Comparison of ENCODE assay signal across 17 cellular contexts in the genomic region with DNA sequence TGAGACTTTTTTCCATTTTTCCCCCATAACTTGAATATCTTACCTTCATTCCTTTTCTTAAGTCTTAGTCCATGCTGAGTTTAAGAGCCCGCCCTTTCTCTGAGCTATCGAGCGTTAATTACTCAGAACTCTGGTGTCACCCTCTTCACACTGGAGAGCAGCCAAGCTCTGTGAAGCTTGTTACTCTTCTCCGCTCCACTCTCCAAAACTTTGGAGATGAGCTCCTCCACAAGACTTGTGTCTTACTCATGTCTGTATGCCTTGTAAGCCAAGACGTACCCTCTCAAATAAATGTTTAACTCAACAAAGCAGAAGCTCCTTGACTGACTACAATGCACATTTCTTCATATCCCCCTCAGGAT. TPM values are rescaled to one million over a fixed set of nuclear protein-coding genes. Genes with fewer than 3 reads are reported as not detected.
DNase-seq lines count a peak whose midpoint lies in the region; ATAC-seq and TF ChIP-seq lines count a peak whose summit lies in the region.
"Had no signal": no experiment of that assay in that cellular context is flagged by ENCODE, and none has a peak within 500 bp of the region (broad histone marks: within the 10 kb centered on the region; RNA-seq: fewer than 3 reads in every experiment).

No MANE protein-coding gene starts in this region.

- intact Hi-C loops in activated naive CD4-positive, alpha-beta T cell treated with anti-CD3 and anti-CD28 coated beads for 36 hours (cut with micrococcal nuclease), result loop anchor here (2.0 kb wide), 1 partner anchor 14 kb away; no protein-coding TSS in a partner anchor

- CTCF ChIA-PET in activated naive CD4-positive, alpha-beta T cell treated with anti-CD3 and anti-CD28 coated beads for 36 hours (lab: Charles Lee), result interaction anchor here (0.5 kb wide), 1 partner anchor 16 kb away, joined by 3 read pairs; no protein-coding TSS in a partner anchor

- peaks cover 33% of the 10 kb centered on the region for H3K4me1 Mint-ChIP-seq in activated naive CD4-positive, alpha-beta T cell treated with anti-CD3 and anti-CD28 coated beads, Interleukin-2, amount 50 U/mL, for 24 hours
- H3K4me1 Mint-ChIP-seq in activated naive CD4-positive, alpha-beta T cell treated with anti-CD3 and anti-CD28 coated beads for 36 hours (ENCODE audit: low read depth), result peaks cover 19% of the 10 kb centered on the region
- peaks cover 3 to 9% of the 10 kb centered on the region in 2 donors for H3K4me1 Mint-ChIP-seq in stimulated activated naive B cell treated with anti-CD40 and anti-IgM and Interleukin-4, amounts not matched to agents 10 μg/mL and 1 μg/mL and 100 μg/mL, for 72 hours
- H3K4me1 Mint-ChIP-seq: H9 had no signal

- TF ChIP-seq CTCF in epithelial cell of proximal tubule (conservative IDR thresholded peaks at IDR 0.05; ENCODE audit: low read depth, low read length), result no peak

- DNase-seq in activated naive CD4-positive, alpha-beta T cell treated with anti-CD3 and anti-CD28 coated beads for 36 hours, result no peak
- DNase-seq in NCI-H524 treated with DMSO at 0.1 percent for 48 hours (lab: John Stamatoyannopoulos, UW) (peak; percentile 66), epithelial cell of proximal tubule (ENCODE audit: low read depth) (peak; percentile 35), NK-92 (lab: John Stamatoyannopoulos, UW; ENCODE audit: unreplicated experiment) (no peak)
- DNase-seq in stimulated activated naive B cell treated with anti-CD40 and anti-IgM and Interleukin-4, amounts not matched to agents 10 μg/mL and 1 μg/mL and 100 μg/mL, for 72 hours, result no peak
- DNase-seq: Caco-2, H9, IMR-90, Kasumi-1, NCI-H2029 treated with DMSO at 0.1 percent for 48 hours, NCI-H345, NCI-H748 treated with DMSO at 0.1 percent for 48 hours, PC-9 had no signal

- H3K27me3 Mint-ChIP-seq in activated naive CD4-positive, alpha-beta T cell treated with anti-CD3 and anti-CD28 coated beads, Interleukin-2, amount 50 U/mL, for 24 hours, result no peaks in the 10 kb centered on the region
- H3K27me3 Mint-ChIP-seq in activated naive CD4-positive, alpha-beta T cell treated with anti-CD3 and anti-CD28 coated beads for 36 hours (ENCODE audit: low read depth), result no peaks in the 10 kb centered on the region
- no peaks in the 10 kb centered on the region for H3K27me3 Mint-ChIP-seq in stimulated activated naive B cell treated with anti-CD40 and anti-IgM and Interleukin-4, amounts not matched to agents 10 μg/mL and 1 μg/mL and 100 μg/mL, for 72 hours

- no peaks in the 10 kb centered on the region for H3K9me3 Mint-ChIP-seq in activated naive CD4-positive, alpha-beta T cell treated with anti-CD3 and anti-CD28 coated beads, Interleukin-2, amount 50 U/mL, for 24 hours
- H3K9me3 Mint-ChIP-seq in activated naive CD4-positive, alpha-beta T cell treated with anti-CD3 and anti-CD28 coated beads for 36 hours, result no peaks in the 10 kb centered on the region
- no peaks in the 10 kb centered on the region for H3K9me3 Mint-ChIP-seq in stimulated activated naive B cell treated with anti-CD40 and anti-IgM and Interleukin-4, amounts not matched to agents 10 μg/mL and 1 μg/mL and 100 μg/mL, for 72 hours
- H3K9me3 Mint-ChIP-seq: H9 had no signal

- H3K4me3 ChIP-seq in epithelial cell of proximal tubule (ENCODE audit: low read depth, low read length), result no peak overlapping the region
- H3K4me3 ChIP-seq: PC-9 had no signal

- H3K27ac Mint-ChIP-seq in activated naive CD4-positive, alpha-beta T cell treated with anti-CD3 and anti-CD28 coated beads, Interleukin-2, amount 50 U/mL, for 24 hours, result peak overlapping the region; percentile 56
- no peak overlapping the region for H3K27ac Mint-ChIP-seq in activated naive CD4-positive, alpha-beta T cell treated with anti-CD3 and anti-CD28 coated beads for 36 hours
- peak overlapping the region; percentile 48 for H3K27ac Mint-ChIP-seq in stimulated activated naive B cell treated with anti-CD40 and anti-IgM and Interleukin-4, amounts not matched to agents 10 μg/mL and 1 μg/mL and 100 μg/mL, for 72 hours
- H3K27ac Mint-ChIP-seq: H9 had no signal

- peaks cover 22% of the 10 kb centered on the region for H3K36me3 Mint-ChIP-seq in activated naive CD4-positive, alpha-beta T cell treated with anti-CD3 and anti-CD28 coated beads, Interleukin-2, amount 50 U/mL, for 24 hours
- H3K36me3 Mint-ChIP-seq in activated naive CD4-positive, alpha-beta T cell treated with anti-CD3 and anti-CD28 coated beads for 36 hours (ENCODE audit: low read depth), result peaks cover 36% of the 10 kb centered on the region
- peaks cover 35 to 44% of the 10 kb centered on the region in 2 donors for H3K36me3 Mint-ChIP-seq in stimulated activated naive B cell treated with anti-CD40 and anti-IgM and Interleukin-4, amounts not matched to agents 10 μg/mL and 1 μg/mL and 100 μg/mL, for 72 hours

- no peak overlapping the region for H3K4me3 Mint-ChIP-seq in activated naive CD4-positive, alpha-beta T cell treated with anti-CD3 and anti-CD28 coated beads, Interleukin-2, amount 50 U/mL, for 24 hours
- H3K4me3 Mint-ChIP-seq in activated naive CD4-positive, alpha-beta T cell treated with anti-CD3 and anti-CD28 coated beads for 36 hours, result no peak overlapping the region
- no peak overlapping the region for H3K4me3 Mint-ChIP-seq in stimulated activated naive B cell treated with anti-CD40 and anti-IgM and Interleukin-4, amounts not matched to agents 10 μg/mL and 1 μg/mL and 100 μg/mL, for 72 hours
- H3K4me3 Mint-ChIP-seq: CD14-positive monocyte, H9 had no signal

- no peak for ATAC-seq in stimulated activated naive B cell treated with anti-CD40 and anti-IgM and Interleukin-4, amounts not matched to agents 10 μg/mL and 1 μg/mL and 100 μg/mL, for 72 hours (replicated peaks)
- ATAC-seq in HG03280 (IDR thresholded peaks at IDR 0.05; ENCODE audit: unreplicated experiment), result no peak
- no peak for ATAC-seq in GM18870 (IDR thresholded peaks at IDR 0.05; ENCODE audit: unreplicated experiment)

RNA-seq across cellular contexts. Expression of gene DICER1, which starts 54.7 kb away (rescaled TPM):
- total RNA-seq in activated naive CD4-positive, alpha-beta T cell treated with anti-CD3 and anti-CD28 coated beads for 36 hours, result 10 to 100 TPM; 38.1 to 42.3 TPM
- 27.4 and 27.9 TPM in 2 replicates for total RNA-seq in epithelial cell of proximal tubule

Comparison
In these comparisons a context has a peak if more than half of its experiments do, and no peak if none do; other contexts are left out.
1. DNase-seq: peak in NCI-H524 treated with DMSO at 0.1 percent for 48 hours (single experiment) and epithelial cell of proximal tubule (single experiment); none in activated naive CD4-positive, alpha-beta T cell treated with anti-CD3 and anti-CD28 coated beads for 36 hours (single experiment), stimulated activated naive B cell treated with anti-CD40 and anti-IgM and Interleukin-4, amounts not matched to agents 10 μg/mL and 1 μg/mL and 100 μg/mL, for 72 hours (single experiment) and NK-92 (single experiment).